25 cellular contexts compared by ENCODE assay signal in the genomic region with DNA sequence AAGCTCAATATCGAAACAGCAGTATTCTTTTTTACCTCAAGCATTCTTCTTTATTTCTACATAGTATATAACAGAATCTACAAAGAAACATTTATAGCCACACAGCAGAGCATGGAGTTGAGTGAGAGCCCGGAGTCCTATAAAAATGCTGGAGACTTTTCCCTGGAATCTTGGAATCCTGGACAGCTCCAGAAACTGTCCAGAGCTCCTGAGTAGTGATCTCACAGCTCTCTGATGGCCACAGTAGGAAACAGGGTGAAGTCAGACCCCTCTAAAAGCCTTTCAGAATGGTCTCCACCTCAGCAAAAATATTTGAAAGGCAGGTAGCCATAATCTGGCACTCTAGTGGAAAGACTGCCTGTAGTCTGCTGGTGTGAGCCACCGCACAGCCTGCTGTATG.
"Had no signal": no experiment of that assay in that cellular context is flagged by ENCODE, and none has a peak within 500 bp of the region (broad histone marks: within the 10 kb centered on the region; RNA-seq: fewer than 3 reads in every experiment).

No MANE protein-coding gene starts in this region.

- ATAC-seq: activated CD4-positive, alpha-beta T cell treated with anti-CD3 and anti-CD28 coated beads for 36 hours; activated CD8-positive, alpha-beta memory T cell treated with anti-CD3 and anti-CD28 coated beads, Interleukin-2, amount 10 ng/mL, durations not matched to agents 7 days and 5 days; activated CD8-positive, alpha-beta T cell treated with anti-CD3 and anti-CD28 coated beads, Interleukin-2, amount 10 ng/mL, durations not matched to agents 7 days and 5 days; effector memory CD8-positive, alpha-beta T cell; gastroesophageal sphincter; heart right ventricle had no signal

- H3K36me3 ChIP-seq: brain microvascular endothelial cell, esophagus muscularis mucosa, gastroesophageal sphincter, heart right ventricle had no signal

- H3K4me1 ChIP-seq: esophagus muscularis mucosa, gastroesophageal sphincter had no signal

- H3K27ac ChIP-seq: brain microvascular endothelial cell, esophagus muscularis mucosa, gastroesophageal sphincter, heart right ventricle had no signal

- H3K9me3 ChIP-seq: esophagus muscularis mucosa, gastroesophageal sphincter, heart right ventricle had no signal

- DNase-seq: activated CD4-positive, alpha-beta memory T cell treated with anti-CD3 and anti-CD28 coated beads for 36 hours; activated CD4-positive, alpha-beta T cell treated with anti-CD3 and anti-CD28 coated beads for 36 hours; activated CD4-positive, alpha-beta T cell treated with anti-CD3 and anti-CD28 coated beads, Interleukin-2, amount 10 ng/mL, durations not matched to agents 24 days and 14 days; activated CD4-positive, CD25-positive, alpha-beta regulatory T cell; activated CD4-positive, CD25-positive, alpha-beta regulatory T cell treated with anti-CD3 and anti-CD28 coated beads, Interleukin-2, amount 50 U/mL, for 72 hours; activated CD8-positive, alpha-beta memory T cell treated with anti-CD3 and anti-CD28 coated beads, Interleukin-2, amount 10 ng/mL, durations not matched to agents 7 days and 5 days; activated CD8-positive, alpha-beta memory T cell treated with anti-CD3 and anti-CD28 coated beads, Interleukin-2, amount 50 U/mL, for 4 hours; activated CD8-positive, alpha-beta T cell treated with anti-CD3 and anti-CD28 coated beads, Interleukin-2, amount 10 ng/mL, durations not matched to agents 7 days and 5 days; activated effector memory CD4-positive, alpha-beta T cell treated with anti-CD3 and anti-CD28 coated beads, Interleukin-2, amount 50 U/mL, for 16 hours; activated naive CD4-positive, alpha-beta T cell treated with anti-CD3 and anti-CD28 coated beads for 36 hours; activated naive CD8-positive, alpha-beta T cell treated with anti-CD3 and anti-CD28 coated beads, Interleukin-2, amount 10 ng/mL, durations not matched to agents 7 days and 5 days; activated T-cell treated with anti-CD3 and anti-CD28 coated beads, Interleukin-2, amount 50 U/mL, for 1 hour; activated T-cell treated with anti-CD3 and anti-CD28 coated beads, Interleukin-2, amount 50 U/mL, for 48 hours; amniotic stem cell; anterior cingulate cortex; brain microvascular endothelial cell; cortex of kidney; dermis blood vessel endothelial cell; effector CD4-positive, alpha-beta T cell; effector memory CD8-positive, alpha-beta T cell; foreskin melanocyte; heart right ventricle; T-helper 2 cell had no signal

- H3K27me3 ChIP-seq: brain microvascular endothelial cell, esophagus muscularis mucosa, gastroesophageal sphincter, heart right ventricle had no signal

- H3K4me3 ChIP-seq: esophagus muscularis mucosa, gastroesophageal sphincter, heart right ventricle had no signal
